In the genomic region with DNA sequence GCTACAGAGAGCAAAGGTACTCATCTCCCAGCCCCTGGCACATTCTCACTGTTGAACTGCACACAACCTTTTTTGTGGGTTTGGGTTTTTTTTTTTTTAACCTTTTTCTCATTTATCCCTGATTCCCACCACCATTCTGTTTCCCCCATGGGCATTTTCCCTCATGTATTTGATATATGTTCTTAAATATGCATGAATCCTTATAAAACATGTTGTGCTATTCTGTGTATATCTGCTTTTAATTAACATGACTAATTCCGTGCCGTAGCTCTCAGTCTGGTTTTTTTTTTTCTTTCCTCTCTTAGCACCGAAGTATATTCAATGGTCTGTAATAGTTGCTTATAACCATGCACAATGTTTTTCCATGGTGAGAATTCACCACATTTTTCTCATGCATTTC, we compare ENCODE assay signal across 23 cellular contexts.
A peak's percentile ranks its signal among the peaks of the same experiment; 100 is the strongest.
DNase-seq lines count a peak whose midpoint lies in the region; ATAC-seq and TF ChIP-seq lines count a peak whose summit lies in the region.
"Had no signal": no experiment of that assay in that cellular context is flagged by ENCODE, and none has a peak within 500 bp of the region (broad histone marks: within the 10 kb centered on the region; RNA-seq: fewer than 3 reads in every experiment).

No MANE protein-coding gene starts in this region.

- no peaks in the 10 kb centered on the region for H3K9me2 ChIP-seq in SK-N-SH

- no peak overlapping the region for H3K4me3 ChIP-seq in SK-N-SH (ENCODE audit: low read depth in 2 of 2, low read length in 1 of 2)
- no peak overlapping the region for H3K4me3 ChIP-seq in fibroblast of mammary gland (ENCODE audit: control insufficient read depth, low read depth, low read length)
- H3K4me3 ChIP-seq: HAP-1, PC-9, SJCRH30 had no signal

- intact Hi-C loops in MCF 10A (cut with micrococcal nuclease): no loop called here

- no peaks in the 10 kb centered on the region for H3K36me3 Mint-ChIP-seq in MCF 10A (ENCODE audit: insufficient read depth, unreplicated experiment)
- H3K36me3 Mint-ChIP-seq: CD8-positive, alpha-beta memory T cell had no signal

- H3K27me3 ChIP-seq in SK-N-SH (ENCODE audit: insufficient read depth): no peaks in the 10 kb centered on the region
- H3K27me3 ChIP-seq: SJCRH30 had no signal

- no peak overlapping the region for H3K9ac ChIP-seq in SK-N-SH
- H3K9ac ChIP-seq: KMS-11 had no signal

- H3K4me3 Mint-ChIP-seq in MCF 10A (ENCODE audit: unreplicated experiment): no peak overlapping the region
- H3K4me3 Mint-ChIP-seq: CD8-positive, alpha-beta memory T cell had no signal

- peak overlapping the region in 1 of 2 experiments; percentile 60; a peak in 2 of 4 replicates for H3K27ac ChIP-seq in SK-N-SH (ENCODE audit: low read depth in 2 of 2, low read length in 1 of 2)
- H3K27ac ChIP-seq: 22Rv1, KMS-11, PC-9, SJCRH30 had no signal

- TF ChIP-seq CTCF in SK-N-SH (IDR thresholded peaks at IDR 0.05) (no peak), fibroblast of mammary gland (conservative IDR thresholded peaks at IDR 0.05; ENCODE audit: control insufficient read depth, insufficient read depth, low read depth, low read length) (no peak), MCF 10A (IDR thresholded peaks at IDR 0.05; ENCODE audit: unreplicated experiment) (no peak)

- ATAC-seq in GM18502 (IDR thresholded peaks at IDR 0.05; ENCODE audit: poor library complexity, unreplicated experiment): no peak
- ATAC-seq: HepG2 had no signal

- no peak overlapping the region for H3K27ac Mint-ChIP-seq in MCF 10A (ENCODE audit: low read depth, unreplicated experiment)
- H3K27ac Mint-ChIP-seq: CD8-positive, alpha-beta memory T cell had no signal

- peak overlapping the region; percentile 24; the same call in 1 of the 2 replicates for H3K4me2 ChIP-seq in SK-N-SH
- H3K4me2 ChIP-seq: KMS-11, PC-9 had no signal

- no peaks in the 10 kb centered on the region for H3K4me1 Mint-ChIP-seq in MCF 10A (ENCODE audit: insufficient read depth, unreplicated experiment)
- H3K4me1 Mint-ChIP-seq: CD8-positive, alpha-beta memory T cell had no signal

- peaks cover 3% of the 10 kb centered on the region for H3F3A ChIP-seq in SK-N-SH (replicated peaks; ENCODE audit: insufficient read depth)

- no peaks in the 10 kb centered on the region for H3K79me2 ChIP-seq in SK-N-SH (ENCODE audit: insufficient read depth)

- no peaks in the 10 kb centered on the region for H3K9me3 Mint-ChIP-seq in MCF 10A (ENCODE audit: unreplicated experiment)
- H3K9me3 Mint-ChIP-seq: CD8-positive, alpha-beta memory T cell had no signal

- DNase-seq in AG08395 (ENCODE audit: low spot score) (peak; percentile 63), GM03348 (ENCODE audit: low spot score) (peak; percentile 53), SK-N-SH (no peak), fibroblast of mammary gland (ENCODE audit: low read depth) (peak; percentile 84), MCF 10A (ENCODE audit: unreplicated experiment) (no peak), NCI-H446 (lab: John Stamatoyannopoulos, UW) (no peak)
- DNase-seq in stimulated activated naive CD4-positive, alpha-beta T cell (lab: John Stamatoyannopoulos, UW): no peak
- DNase-seq: C1 segment of cervical spinal cord; CD8-positive, alpha-beta memory T cell; DMS53; NCI-H1417; NCI-H187; NCI-H2107; NCI-H226; NCI-H524 treated with DMSO at 0.1 percent for 48 hours; PC-9; SJCRH30; SW 1271 had no signal

- BruUV-seq in MCF 10A (replicated peaks; lab: Mats Ljungman, UMichigan): no TSS peak

- CTCF ChIA-PET in SK-N-SH (lab: Yijun Ruan, JAX): interaction anchor here (1.3 to 8.4 kb wide), 5 partner anchors 12 to 222 kb away, joined by 4 to 73 read pairs (median 26); no protein-coding TSS in a partner anchor
- CTCF ChIA-PET in MCF 10A (lab: Yijun Ruan, JAX): interaction anchor here (0.6 to 3.2 kb wide), 4 partner anchors 10 to 246 kb away, joined by 4 to 50 read pairs (median 5); no protein-coding TSS in a partner anchor

- WGBS in SK-N-SH (ENCODE audit: low lambda C conversion rate): 14% methylated on average over 3 of the region's 3 CpGs

- no peaks in the 10 kb centered on the region for H4K20me1 ChIP-seq in SK-N-SH (ENCODE audit: insufficient read depth)

- TF ChIP-seq EP300 in SK-N-SH (IDR thresholded peaks at IDR 0.05; ENCODE audit: borderline replicate concordance in 1 of 2, low read depth in 1 of 2, low read length in 1 of 2): no peak

- H3K27me3 Mint-ChIP-seq in MCF 10A (ENCODE audit: insufficient read depth, unreplicated experiment): peaks cover 35% of the 10 kb centered on the region

- POLR2A ChIA-PET in SK-N-SH (lab: Yijun Ruan, JAX) (no interaction called here), MCF 10A (lab: Yijun Ruan, JAX) (no interaction called here)

- peaks cover 0 to 3% of the 10 kb centered on the region in 2 experiments; a peak in 2 of 4 replicates for H3K4me1 ChIP-seq in SK-N-SH (ENCODE audit: control insufficient read depth in 1 of 2, insufficient read depth in 2 of 2, low read depth in 1 of 2, low read length in 1 of 2)
- H3K4me1 ChIP-seq: HAP-1, SJCRH30 had no signal

- H2AFZ ChIP-seq in SK-N-SH (ENCODE audit: low read depth): peak overlapping the region; percentile 25; the same call in 1 of the 2 replicates
- H2AFZ ChIP-seq: PC-9 had no signal

- no peaks in the 10 kb centered on the region for H3K36me3 ChIP-seq in SK-N-SH (replicated peaks in 1 of 2; ENCODE audit: control insufficient read depth in 1 of 2, insufficient read depth in 2 of 2, low read length in 1 of 2)
- H3K36me3 ChIP-seq: HAP-1, SJCRH30 had no signal

- no peak for TF ChIP-seq RAD21 in SK-N-SH (IDR thresholded peaks at IDR 0.05; ENCODE audit: low read length)

- 0 out of 2 replicates have a peak, but pooled peaks cover 6% of the 10 kb centered on the region for H3K9me3 ChIP-seq in SK-N-SH
- H3K9me3 ChIP-seq: HAP-1, SJCRH30 had no signal

TF ChIP-seq in SK-N-SH, 30 proteins besides CTCF, POLR2A, EP300 and RAD21:
- no peak for TF ChIP-seq GABPA (IDR thresholded peaks at IDR 0.05; ENCODE audit: low read depth)
- TF ChIP-seq NFIC (IDR thresholded peaks at IDR 0.05; ENCODE audit: borderline replicate concordance): peak; percentile 6; the same call in 1 of the 2 replicates
- TF ChIP-seq PBX3 (IDR thresholded peaks at IDR 0.05): 0 out of 2 replicates have a peak, but pooled peaks have one; percentile 10
- TF ChIP-seq TAF1 (IDR thresholded peaks at IDR 0.05; ENCODE audit: borderline replicate concordance, low read depth, low read length): no peak
- no peak for TF ChIP-seq TEAD4 (IDR thresholded peaks at IDR 0.05; ENCODE audit: borderline replicate concordance, insufficient read depth)
- TF ChIP-seq POLR2AphosphoS5 (IDR thresholded peaks at IDR 0.05; ENCODE audit: low read depth, low read length): no peak
- no peak for TF ChIP-seq RXRA (IDR thresholded peaks at IDR 0.05; ENCODE audit: borderline replicate concordance, low read depth)
- TF ChIP-seq FOXM1 (IDR thresholded peaks at IDR 0.05; ENCODE audit: low read depth): no peak
- 0 out of 2 replicates have a peak, but pooled peaks have one; percentile 43 for TF ChIP-seq FOSL2 (IDR thresholded peaks at IDR 0.05; ENCODE audit: borderline replicate concordance, low read depth)
- no peak for TF ChIP-seq FOXJ3 (CRISPR knock-in tag; IDR thresholded peaks at IDR 0.05)
- peak; percentile 93 for TF ChIP-seq TCF12 (IDR thresholded peaks at IDR 0.05)
- no peak for TF ChIP-seq REST (IDR thresholded peaks at IDR 0.05; ENCODE audit: low read depth, low read length)
TF ChIP-seq in SK-N-SH: peak in this region for 4.

Comparison
In these comparisons a context has a peak if more than half of its experiments do, and no peak if none do; other contexts are left out.
1. DNase-seq: peak in AG08395 (single experiment), GM03348 (single experiment) and fibroblast of mammary gland (single experiment); none in SK-N-SH (single experiment), MCF 10A (single experiment), NCI-H446 (0 of 2) and stimulated activated naive CD4-positive, alpha-beta T cell (0 of 6).